Comparison of ENCODE assay signal across 11 cellular contexts in genomic region chr18:6798896-6799295, GRCh38.
"Had no signal": no experiment of that assay in that cellular context is flagged by ENCODE, and none has a peak within 500 bp of the region (broad histone marks: within the 10 kb centered on the region; RNA-seq: fewer than 3 reads in every experiment).

No MANE protein-coding gene starts in this region.

- H3K27ac ChIP-seq: GM23248 had no signal

- H3K36me3 ChIP-seq: HAP-1 had no signal

- DNase-seq: GM23248, GOT3, H7, H9, HCEC 1CT, HFFc6 had no signal

- ATAC-seq: GM23338, HCT116 had no signal

- H3K4me1 ChIP-seq: HAP-1 had no signal

- H3K9ac ChIP-seq: GM23248 had no signal

- H3K4me3 ChIP-seq: GM23248, GM23338, HAP-1 had no signal

- H2AFZ ChIP-seq: GM23248, GM23338 had no signal

- H3K4me2 ChIP-seq: GM23338 had no signal

- FAIRE-seq: H1, H54 had no signal
